In genomic region chr17:8438441-8438840, GRCh38 we compare ENCODE assay signal across 24 cellular contexts. TPM values are rescaled to one million over a fixed set of nuclear protein-coding genes. Genes with fewer than 3 reads are reported as not detected.
A peak's percentile ranks its signal among the peaks of the same experiment; 100 is the strongest.
DNase-seq lines count a peak whose midpoint lies in the region; ATAC-seq lines count a peak whose summit lies in the region.
"Had no signal": no experiment of that assay in that cellular context is flagged by ENCODE, and none has a peak within 500 bp of the region (broad histone marks: within the 10 kb centered on the region; RNA-seq: fewer than 3 reads in every experiment).

No MANE protein-coding gene starts in this region.

- H3K36me3 Mint-ChIP-seq in activated naive CD8-positive, alpha-beta T cell, result peaks cover 10% of the 10 kb centered on the region
- H3K36me3 Mint-ChIP-seq in activated naive CD8-positive, alpha-beta T cell treated with anti-CD3 and anti-CD28 coated beads, Interleukin-2, amount 50 U/mL, for 24 hours (ENCODE audit: low read depth), result peaks cover 16% of the 10 kb centered on the region
- peaks cover 5% of the 10 kb centered on the region for H3K36me3 Mint-ChIP-seq in T-cell
- H3K36me3 Mint-ChIP-seq in effector memory CD8-positive, alpha-beta T cell (ENCODE audit: insufficient read depth), result peaks cover 44% of the 10 kb centered on the region

- ATAC-seq in activated naive CD8-positive, alpha-beta T cell treated with anti-CD3 and anti-CD28 coated beads, Interleukin-2, amount 50 U/mL, for 24 hours, result no peak
- no peak for ATAC-seq in T-cell (replicated peaks in 1 of 4)
- no peak for ATAC-seq in effector memory CD8-positive, alpha-beta T cell (replicated peaks)
- no peak for ATAC-seq in GM21717 (IDR thresholded peaks at IDR 0.05; ENCODE audit: unreplicated experiment)
- no peak for ATAC-seq in GM21390 (IDR thresholded peaks at IDR 0.05; ENCODE audit: unreplicated experiment)
- no peak for ATAC-seq in HG02642 (IDR thresholded peaks at IDR 0.05; ENCODE audit: poor library complexity, unreplicated experiment)
- ATAC-seq: heart right ventricle, left lung, pancreas, SK-N-SH treated with all-trans-retinoic acid at 6 μM for 48 hours had no signal

- POLR2A ChIA-PET in T-cell (lab: Charles Lee), result interaction anchor here (0.6 to 2.5 kb wide), 4 partner anchors 8 to 191 kb away, joined by 4 to 12 read pairs (median 6); partner anchors contain the start of gene CTC1 (in 1 of the 2)

- H3K27me3 Mint-ChIP-seq in activated naive CD8-positive, alpha-beta T cell, result no peaks in the 10 kb centered on the region
- no peaks in the 10 kb centered on the region for H3K27me3 Mint-ChIP-seq in activated naive CD8-positive, alpha-beta T cell treated with anti-CD3 and anti-CD28 coated beads, Interleukin-2, amount 50 U/mL, for 24 hours
- H3K27me3 Mint-ChIP-seq in T-cell, result no peaks in the 10 kb centered on the region
- no peaks in the 10 kb centered on the region for H3K27me3 Mint-ChIP-seq in effector memory CD8-positive, alpha-beta T cell

- H3K9me3 Mint-ChIP-seq in activated naive CD8-positive, alpha-beta T cell (ENCODE audit: low read depth), result no peaks in the 10 kb centered on the region
- no peaks in the 10 kb centered on the region for H3K9me3 Mint-ChIP-seq in activated naive CD8-positive, alpha-beta T cell treated with anti-CD3 and anti-CD28 coated beads, Interleukin-2, amount 50 U/mL, for 24 hours
- H3K9me3 Mint-ChIP-seq in T-cell, result no peaks in the 10 kb centered on the region
- no peaks in the 10 kb centered on the region for H3K9me3 Mint-ChIP-seq in effector memory CD8-positive, alpha-beta T cell
- H3K9me3 Mint-ChIP-seq: nephron had no signal

- CTCF ChIA-PET in T-cell (lab: Charles Lee), result interaction anchor here (0.6 to 1.1 kb wide), 2 partner anchors 28 to 47 kb away, joined by 3 to 4 read pairs; no protein-coding TSS in a partner anchor

- DNase-seq in activated naive CD8-positive, alpha-beta T cell treated with anti-CD3 and anti-CD28 coated beads, Interleukin-2, amount 50 U/mL, for 24 hours, result no peak
- DNase-seq in T-cell, result peak in 1 of 34 experiments; percentile 15
- peak; percentile 7 to 25 (median 24) for DNase-seq in effector memory CD8-positive, alpha-beta T cell
- DNase-seq: effector CD8-positive, alpha-beta T cell; erythroblast; foreskin fibroblast; heart right ventricle; left lung; NCI-H2029 treated with DMSO at 0.1 percent for 48 hours; NCI-H345; NCI-H774; pancreas; spleen; stimulated activated CD4-positive, alpha-beta T cell treated with anti-CD3 and anti-CD28 coated beads, Interleukin-2, amount 100 ng/mL, for 48 hours; stimulated activated naive CD4-positive, alpha-beta T cell treated with Interleukin-2 at 50 U/mL for 16 hours; testis had no signal

- peak overlapping the region; percentile 41 for H3K27ac Mint-ChIP-seq in activated naive CD8-positive, alpha-beta T cell
- H3K27ac Mint-ChIP-seq in activated naive CD8-positive, alpha-beta T cell treated with anti-CD3 and anti-CD28 coated beads, Interleukin-2, amount 50 U/mL, for 24 hours, result no peak overlapping the region
- peak overlapping the region in 1 of 2 donors; percentile 74 for H3K27ac Mint-ChIP-seq in T-cell
- peak overlapping the region; percentile 25 to 87 for H3K27ac Mint-ChIP-seq in effector memory CD8-positive, alpha-beta T cell

- H3K4me1 Mint-ChIP-seq in activated naive CD8-positive, alpha-beta T cell (ENCODE audit: low read depth), result peaks cover 62% of the 10 kb centered on the region
- peaks cover 62% of the 10 kb centered on the region for H3K4me1 Mint-ChIP-seq in activated naive CD8-positive, alpha-beta T cell treated with anti-CD3 and anti-CD28 coated beads, Interleukin-2, amount 50 U/mL, for 24 hours
- H3K4me1 Mint-ChIP-seq in T-cell, result peaks cover 67 to 69% (median 67%) of the 10 kb centered on the region in 3 donors
- peaks cover 36 to 55% of the 10 kb centered on the region in 2 donors for H3K4me1 Mint-ChIP-seq in effector memory CD8-positive, alpha-beta T cell (ENCODE audit: low read depth in 2 of 2)

- peak overlapping the region; percentile 78 for H3K4me3 Mint-ChIP-seq in activated naive CD8-positive, alpha-beta T cell
- H3K4me3 Mint-ChIP-seq in activated naive CD8-positive, alpha-beta T cell treated with anti-CD3 and anti-CD28 coated beads, Interleukin-2, amount 50 U/mL, for 24 hours, result no peak overlapping the region
- peak overlapping the region in 2 of 3 donors; percentile 96 to 98 for H3K4me3 Mint-ChIP-seq in T-cell
- peak overlapping the region; percentile 33 to 37 for H3K4me3 Mint-ChIP-seq in effector memory CD8-positive, alpha-beta T cell

RNA-seq across cellular contexts. Expression of gene NDEL1, which starts 2.8 kb away (rescaled TPM):
- total RNA-seq in T-cell, result 100 to 1,000 TPM in 2 of 5 donors, 10 to 100 TPM in 3; 83.4 to 241 (median 99.0) TPM

RNA-seq across cellular contexts. Expression of gene RNF222, which starts 40.8 kb away (rescaled TPM):
- total RNA-seq in T-cell, result 1 to 10 TPM in 2 of 5 donors, under 1 TPM in 2, not detected in 1; 0.09 to 1.6 (median 0.57) TPM
- total RNA-seq: heart right ventricle, left lung, MCF 10A, mesenteric fat pad, pancreas, spleen had no signal

RNA-seq across cellular contexts. Expression of gene RPL26, which starts 55.4 kb away (rescaled TPM):
- 1,000 to 10,000 TPM; 2,515 to 2,978 (median 2,612) TPM for total RNA-seq in T-cell
